Comparison of ENCODE assay signal across 8 cellular contexts in the genomic region with DNA sequence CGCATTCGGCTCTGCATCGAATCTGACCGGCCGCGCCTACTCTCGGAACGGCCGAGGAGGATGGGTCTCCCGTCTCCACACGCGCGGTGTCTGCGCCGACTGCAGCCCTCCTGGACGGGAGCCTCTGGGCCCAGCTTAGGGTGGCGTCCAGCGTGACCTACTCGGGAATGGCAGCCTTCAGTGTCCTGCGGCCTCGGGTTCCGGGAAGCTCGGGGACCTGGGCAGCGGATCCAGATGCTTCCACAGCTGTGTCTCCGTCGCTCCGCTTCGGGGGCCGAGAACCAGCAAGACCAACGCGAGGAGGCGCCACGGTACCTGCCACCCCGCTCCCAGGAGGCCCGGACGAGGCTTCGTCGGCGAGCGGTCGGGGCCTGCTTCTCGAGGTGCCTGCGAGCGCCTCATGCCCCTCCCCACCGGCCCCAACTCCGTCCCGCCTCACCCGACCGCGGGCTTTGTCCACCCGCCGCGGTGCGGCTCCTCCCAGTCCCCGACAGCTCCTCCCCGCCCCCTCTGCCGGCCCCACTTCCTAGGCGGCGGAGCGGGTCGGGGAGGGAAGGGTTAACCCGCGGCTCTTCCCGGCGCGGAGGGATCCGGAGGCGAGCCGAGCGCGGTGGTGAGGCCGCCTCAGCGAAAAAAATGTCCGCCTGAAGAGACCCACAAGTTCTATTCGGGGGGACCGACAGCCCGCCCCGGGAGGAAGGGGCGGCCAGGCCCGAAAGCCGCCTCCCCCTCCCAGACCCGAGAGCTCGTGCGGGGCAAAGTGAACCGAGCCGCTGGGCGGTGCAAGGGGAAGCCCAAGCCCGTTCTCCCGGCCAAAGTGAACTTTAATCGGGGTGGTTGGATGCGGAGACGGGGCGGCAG. TPM values are rescaled to one million over a fixed set of nuclear protein-coding genes. Genes with fewer than 3 reads are reported as not detected.
DNase-seq lines count a peak whose midpoint lies in the region; ATAC-seq and TF ChIP-seq lines count a peak whose summit lies in the region.

A gene (plus strand): TSS at position 599 of the 861 bp plus-strand sequence. CDS start 1,270 bp downstream, outside the sequence.

- no peaks in the 10 kb centered on the region for H3K9me2 ChIP-seq in PC-3 (replicated peaks; ENCODE audit: low read length)

- ATAC-seq in GM21576 (IDR thresholded peaks at IDR 0.05; ENCODE audit: unreplicated experiment) (peak; percentile 63), PC-3 (peak; percentile 85)

- H3K27ac ChIP-seq in PC-3 (ENCODE audit: low read length) (peak within 1 kb of the TSS; percentile 26), esophagus (ENCODE audit: low read depth in 2 of 2, low read length in 1 of 2) (peak within 1 kb of the TSS; percentile 93 to 98), muscle layer of colon (ENCODE audit: low read depth, low read length) (peak within 1 kb of the TSS; percentile 85)

- H3K79me2 ChIP-seq in PC-3 (ENCODE audit: low read length) = peaks cover 38% of the 10 kb centered on the region

- TF ChIP-seq CTCF in PC-3 (conservative IDR thresholded peaks at IDR 0.05; ENCODE audit: low read depth, low read length) = peak; percentile 44; the same call in 1 of the 2 replicates

- TSS peak; percentile 68 for BruUV-seq in PC-3 (replicated peaks; lab: Mats Ljungman, UMichigan)

- peak within 1 kb of the TSS; percentile 91 for H2AFZ ChIP-seq in PC-3 (ENCODE audit: low read length)

- peak within 1 kb of the TSS; percentile 96 for H3K4me3 ChIP-seq in Jurkat, Clone E6-1 (ENCODE audit: low read length)
- H3K4me3 ChIP-seq in PC-3 (ENCODE audit: low read length) = peak within 1 kb of the TSS; percentile 90
- H3K4me3 ChIP-seq in esophagus (ENCODE audit: low read depth in 1 of 2, low read length in 2 of 2) = peak within 1 kb of the TSS; percentile 92 to 93
- peak within 1 kb of the TSS; percentile 88 to 94 for H3K4me3 ChIP-seq in muscle layer of colon (ENCODE audit: low read depth in 1 of 2, low read length in 2 of 2)

- H3F3A ChIP-seq in PC-3 (ENCODE audit: low read length, unreplicated experiment) = no peaks in the 10 kb centered on the region

- POLR2A ChIA-PET in PC-3 (lab: Charles Lee; ENCODE audit: unreplicated experiment) = interaction anchor here (0.6 to 0.7 kb wide), 2 partner anchors 30 to 297 kb away, joined by 3 to 4 read pairs; no protein-coding TSS in a partner anchor

- intact Hi-C loops in PC-3 (cut with micrococcal nuclease) = loop anchor here (1.0 to 10.0 kb wide), 4 partner anchors 31 to 294 kb away; a partner anchor contains a TSS

- no peaks in the 10 kb centered on the region for H4K20me1 ChIP-seq in PC-3 (ENCODE audit: low read length)

- WGBS in esophagus, 2 donors = 0% methylated on average over 82 to 93 of the region's 93 CpGs

- H3K9ac ChIP-seq in PC-3 (ENCODE audit: low read length) (peak within 1 kb of the TSS; percentile 95), muscle layer of colon (ENCODE audit: low read length) (peak within 1 kb of the TSS; percentile 62)

- H3K9me3 ChIP-seq in PC-3 (ENCODE audit: low read length) = no peaks in the 10 kb centered on the region
- no peaks in the 10 kb centered on the region for H3K9me3 ChIP-seq in esophagus (ENCODE audit: control insufficient read depth in 2 of 2, insufficient read depth in 1 of 2, low read depth in 1 of 2, low read length in 1 of 2)
- no peaks in the 10 kb centered on the region for H3K9me3 ChIP-seq in muscle layer of colon (ENCODE audit: low read length)

- H3K27me3 ChIP-seq in PC-3 (ENCODE audit: low read length) (no peaks in the 10 kb centered on the region), esophagus (ENCODE audit: control insufficient read depth in 1 of 2, insufficient read depth in 2 of 2, low read length in 2 of 2) (no peaks in the 10 kb centered on the region), muscle layer of colon (ENCODE audit: control insufficient read depth in 1 of 2, insufficient read depth in 2 of 2, low read length in 2 of 2) (no peaks in the 10 kb centered on the region)

- H3K36me3 ChIP-seq in PC-3 (ENCODE audit: low read depth, low read length) (0 out of 2 replicates have a peak, but pooled peaks cover 4% of the 10 kb centered on the region), esophagus (ENCODE audit: control insufficient read depth in 2 of 2, insufficient read depth in 2 of 2, low read length in 1 of 2) (no peaks in the 10 kb centered on the region), muscle layer of colon (ENCODE audit: insufficient read depth, low read length) (no peaks in the 10 kb centered on the region)

- H3K4me1 ChIP-seq in PC-3 (ENCODE audit: insufficient read depth, low read length) (peaks cover 21% of the 10 kb centered on the region), esophagus (ENCODE audit: control insufficient read depth in 2 of 2, insufficient read depth in 2 of 2, low read length in 1 of 2) (no peaks in the 10 kb centered on the region), muscle layer of colon (ENCODE audit: insufficient read depth, low read length) (peaks cover 25% of the 10 kb centered on the region)

- peak; percentile 97 for DNase-seq in DMS53 (lab: John Stamatoyannopoulos, UW)
- peak; percentile 93 for DNase-seq in Jurkat, Clone E6-1 (ENCODE audit: low read depth, low spot score)
- DNase-seq in PC-3 = peak; percentile 83
- peak; percentile 91 for DNase-seq in activated T-cell treated with anti-CD3 and anti-CD28 coated beads, Interleukin-2, amount 50 U/mL, for 1 hour
- peak; percentile 75 for DNase-seq in stimulated activated CD8-positive, alpha-beta memory T cell treated with anti-CD3 and anti-CD28 coated beads, Interleukin-7, amount 100 ng/mL, for 24 hours (ENCODE audit: low read depth)

- peak within 1 kb of the TSS; percentile 80 for H3K4me2 ChIP-seq in PC-3 (ENCODE audit: low read length)

- CTCF ChIA-PET in PC-3 (lab: Charles Lee) = interaction anchor here (0.7 kb wide), 1 partner anchor 60 kb away, joined by 3 read pairs; no protein-coding TSS in a partner anchor

RNA-seq across cellular contexts. Expression of the gene that starts here (rescaled TPM):
- 98.4 TPM for polyA plus RNA-seq in Jurkat, Clone E6-1 (2012; ENCODE audit: insufficient read depth, insufficient read length)
- 78.3 and 103 TPM in 2 replicates for total RNA-seq in PC-3 (2014; rRNA removed)
- polyA plus RNA-seq in esophagus = 1 to 10 TPM; 6.8 to 9.5 TPM

Comparison
In these comparisons a context has a peak if more than half of its experiments do, and no peak if none do; other contexts are left out.
1. Peak in every context shown above with its lines: DNase-seq, ATAC-seq, H3K4me3 ChIP-seq and H3K27ac ChIP-seq.
2. H3K27ac ChIP-seq: peak in every context shown above with its lines; median percentile 96 in esophagus; 85 in muscle layer of colon; 26 in PC-3.